ENCODE assay signal across 25 cellular contexts in the genomic region with DNA sequence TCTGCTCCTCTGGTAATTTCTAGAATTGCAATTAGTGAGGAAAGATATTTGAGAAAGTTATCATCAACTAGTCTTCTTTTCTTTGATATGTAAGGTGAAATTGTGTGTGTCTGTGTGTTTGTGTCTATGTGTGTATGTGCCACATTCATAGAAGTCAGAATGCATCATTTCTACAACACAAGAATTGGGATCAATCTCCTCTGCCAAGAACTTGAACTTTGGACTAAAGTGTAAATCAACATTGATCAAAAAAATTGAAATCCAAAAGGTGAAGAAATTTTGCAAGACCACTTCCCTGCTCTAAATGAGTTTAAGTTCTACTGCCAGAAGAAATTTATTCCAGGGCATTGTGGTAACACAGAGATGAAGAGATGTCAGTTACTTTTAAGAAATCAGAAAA.
"Had no signal": no experiment of that assay in that cellular context is flagged by ENCODE, and none has a peak within 500 bp of the region (broad histone marks: within the 10 kb centered on the region; RNA-seq: fewer than 3 reads in every experiment).

No MANE protein-coding gene starts in this region.

- H3K27me3 ChIP-seq: colonic mucosa, esophagus squamous epithelium, gastrocnemius medialis, heart right ventricle had no signal

- ATAC-seq: effector memory CD8-positive, alpha-beta T cell; esophagus mucosa; gastrocnemius medialis; heart right ventricle; left cardiac atrium; lower lobe of right lung; mucosa of descending colon had no signal

- H3K9me3 ChIP-seq: colonic mucosa, gastrocnemius medialis, lower lobe of right lung had no signal

- H3K4me3 ChIP-seq: colonic mucosa, esophagus squamous epithelium, gastrocnemius medialis, heart right ventricle, left ventricle myocardium inferior, lower lobe of right lung, mucosa of descending colon had no signal

- H3K4me1 ChIP-seq: colonic mucosa, esophagus squamous epithelium, gastrocnemius medialis, heart right ventricle, left ventricle myocardium inferior, lower lobe of right lung had no signal

- DNase-seq: colonic mucosa; cortex of kidney; effector CD8-positive, alpha-beta T cell; effector memory CD8-positive, alpha-beta T cell; endodermal cell; erythroblast; esophagus squamous epithelium; foreskin fibroblast; foreskin melanocyte; gastrocnemius medialis; glutamatergic neuron; head of caudate nucleus; heart right ventricle; hippocampal formation; left cardiac atrium; left ventricle myocardium inferior; lower lobe of right lung; mesenchymal stem cell; mucosa of descending colon; naive B cell had no signal

- H3K36me3 ChIP-seq: colonic mucosa, esophagus squamous epithelium, gastrocnemius medialis, heart right ventricle, left ventricle myocardium inferior, lower lobe of right lung had no signal

- FAIRE-seq: endometrium, islet of Langerhans, keratinocyte had no signal

- H3K27ac ChIP-seq: colonic mucosa, epithelial cell of prostate, esophagus squamous epithelium, gastrocnemius medialis, heart right ventricle, left ventricle myocardium inferior, lower lobe of right lung had no signal
